Comparison of ENCODE assay signal across 15 cellular contexts in the genomic region with DNA sequence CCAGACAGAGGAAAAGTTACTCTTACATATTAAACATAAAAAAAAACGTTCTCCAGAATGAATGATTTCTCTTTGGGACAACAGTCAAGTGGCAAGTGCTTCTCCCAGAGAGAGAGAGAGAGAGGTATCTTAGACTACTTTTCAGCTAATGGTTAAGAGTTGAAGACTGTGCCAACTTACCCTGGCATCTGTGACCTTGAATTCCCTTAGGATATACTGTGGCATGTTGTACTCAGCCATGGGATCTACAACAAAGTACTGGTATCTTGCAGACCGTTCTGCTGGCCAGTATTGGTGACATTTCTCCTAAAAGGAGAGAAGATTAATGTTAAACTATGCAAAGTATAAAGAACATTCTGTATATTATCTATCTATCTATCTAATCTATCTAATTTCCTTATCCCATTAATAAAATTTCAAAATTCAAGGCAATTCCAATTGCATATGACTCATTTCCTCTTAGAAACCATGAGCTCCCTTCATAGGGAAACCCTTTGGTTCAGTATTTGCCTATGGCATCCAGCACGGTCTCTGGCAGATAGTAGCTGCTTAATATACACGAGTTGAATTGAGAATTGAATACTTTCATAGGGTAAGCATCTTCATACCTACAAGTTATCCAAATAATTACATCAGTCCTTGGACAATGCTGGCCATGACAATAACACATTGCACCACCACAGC.
DNase-seq lines count a peak whose midpoint lies in the region; ATAC-seq, FAIRE-seq and TF ChIP-seq lines count a peak whose summit lies in the region.
"Had no signal": no experiment of that assay in that cellular context is flagged by ENCODE, and none has a peak within 500 bp of the region (broad histone marks: within the 10 kb centered on the region; RNA-seq: fewer than 3 reads in every experiment).

No MANE protein-coding gene starts in this region.

- H3K27me3 ChIP-seq in pancreas: no peaks in the 10 kb centered on the region
- H3K27me3 ChIP-seq: MG63 had no signal

- intact Hi-C loops in pancreas (cut with DNase I) (no loop called here), lower leg skin (cut with DNase I; ENCODE audit: low total_unique reads) (no loop called here)

- no peak for FAIRE-seq in pancreas (lab: Jason Lieb, UNC)

- H3K4me3 ChIP-seq in fibroblast of mammary gland (ENCODE audit: control insufficient read depth, low read depth, low read length) (no peak overlapping the region), pancreas (no peak overlapping the region), lower leg skin (ENCODE audit: low read depth, poor library complexity, severe bottlenecking) (no peak overlapping the region)
- H3K4me3 ChIP-seq: MG63 had no signal

- TF ChIP-seq CTCF in fibroblast of mammary gland (conservative IDR thresholded peaks at IDR 0.05; ENCODE audit: control insufficient read depth, insufficient read depth, low read depth, low read length) (no peak), pancreas (IDR thresholded peaks at IDR 0.05) (no peak), lower leg skin (IDR thresholded peaks at IDR 0.05) (no peak)

- H3K27ac ChIP-seq in pancreas: no peak overlapping the region
- H3K27ac ChIP-seq: 22Rv1, KMS-11 had no signal

- WGBS in pancreas, 2 donors: 47 to 56% methylated on average over 4 of the region's 4 CpGs
- 41 to 50% methylated on average over 4 of the region's 4 CpGs for WGBS in lower leg skin, 2 donors

- H3K36me3 ChIP-seq in pancreas: no peaks in the 10 kb centered on the region
- H3K36me3 ChIP-seq: MG63 had no signal

- ATAC-seq in pancreas: peak in 3 of 4 donors; percentile 43 to 56 (median 48)

- no peak for TF ChIP-seq POLR2A in lower leg skin (IDR thresholded peaks at IDR 0.05)

- peaks cover 4 to 11% (median 10%) of the 10 kb centered on the region in 3 donors for H3K4me1 ChIP-seq in pancreas

- DNase-seq in NCI-H1694 (lab: John Stamatoyannopoulos, UW) (peak; percentile 19), NCI-H1694 treated with DMSO at 0.1 percent for 48 hours (lab: John Stamatoyannopoulos, UW) (no peak), NCI-H446 treated with DMSO at 0.1 percent for 48 hours (lab: John Stamatoyannopoulos, UW) (peak; percentile 63), fibroblast of mammary gland (ENCODE audit: low read depth) (peak; percentile 45), pancreas (no peak), lower leg skin (ENCODE audit: low spot score in 2 of 2) (no peak), NCI-H187 (lab: John Stamatoyannopoulos, UW) (no peak), NCI-H1417 (lab: John Stamatoyannopoulos, UW) (no peak)
- DNase-seq: CD4-positive, alpha-beta T cell; DMS79; H9; MG63; NCI-H1092 had no signal

- no peaks in the 10 kb centered on the region for H3K9me3 ChIP-seq in pancreas
- H3K9me3 ChIP-seq: MG63 had no signal

Comparison
In these comparisons a context has a peak if more than half of its experiments do, and no peak if none do; other contexts are left out.
1. DNase-seq: peak in NCI-H1694 (single experiment), NCI-H446 treated with DMSO at 0.1 percent for 48 hours (single experiment) and fibroblast of mammary gland (single experiment); none in NCI-H1694 treated with DMSO at 0.1 percent for 48 hours (single experiment), pancreas (0 of 6), lower leg skin (0 of 2), NCI-H187 (0 of 2) and NCI-H1417 (0 of 3).